In the genomic region with DNA sequence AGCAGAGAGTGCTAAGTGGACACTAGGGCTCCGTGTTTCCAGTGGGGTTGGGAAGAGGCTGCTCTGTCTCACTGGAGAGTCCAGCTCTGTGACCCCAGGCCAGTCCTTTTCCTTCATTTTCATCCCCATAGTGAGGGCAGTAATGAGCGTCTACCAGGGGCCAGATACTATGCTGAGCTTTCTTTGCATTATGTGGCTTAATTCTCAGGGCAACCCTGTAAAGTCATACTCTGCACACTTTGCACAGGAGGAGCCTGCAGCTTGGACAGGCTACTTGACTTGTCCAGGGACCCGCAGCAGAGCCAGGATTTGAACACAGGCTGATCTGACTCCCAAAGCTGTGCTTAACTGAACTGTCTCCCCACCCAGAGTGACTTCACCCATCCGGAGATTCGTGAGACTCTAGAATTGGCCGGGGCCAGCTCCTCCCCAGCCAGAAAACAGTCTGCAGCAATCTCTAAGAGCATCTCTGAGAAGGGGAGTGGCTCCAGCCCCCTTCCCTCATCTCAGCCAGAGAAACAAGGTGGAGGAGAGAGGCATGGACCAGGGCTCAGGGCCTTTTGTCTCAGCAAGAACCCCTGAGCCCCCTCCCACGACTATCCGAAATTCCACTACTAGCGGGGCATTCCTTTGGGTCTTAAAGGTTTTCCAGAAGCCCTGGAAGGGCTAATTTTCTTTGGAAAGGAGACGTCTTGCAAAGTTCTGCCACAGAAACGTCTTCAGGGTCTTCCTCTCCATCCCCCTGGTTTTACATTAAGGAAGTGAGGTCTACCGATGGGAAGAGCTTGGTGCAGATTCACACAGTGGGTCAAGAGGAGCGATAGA, we compare ENCODE assay signal across 9 cellular contexts. TPM values are rescaled to one million over a fixed set of nuclear protein-coding genes. Genes with fewer than 3 reads are reported as not detected.
DNase-seq lines count a peak whose midpoint lies in the region; ATAC-seq lines count a peak whose summit lies in the region.
"Had no signal": no experiment of that assay in that cellular context is flagged by ENCODE, and none has a peak within 500 bp of the region (broad histone marks: within the 10 kb centered on the region; RNA-seq: fewer than 3 reads in every experiment).

No MANE protein-coding gene starts in this region.

- H3K4me1 Mint-ChIP-seq in activated T-cell treated with anti-CD3 and anti-CD28 coated beads, Interleukin-2, amount 50 U/mL, for 72 hours (ENCODE audit: low read depth) = peaks cover 5% of the 10 kb centered on the region
- H3K4me1 Mint-ChIP-seq in stimulated activated effector memory CD8-positive, alpha-beta T cell treated with anti-CD3 and anti-CD28 coated beads, Interleukin-12 subunit alpha, Interleukin-12 subunit beta, amount 100 ng/mL, for 72 hours = peaks cover 45% of the 10 kb centered on the region

- H3K4me3 Mint-ChIP-seq in activated T-cell treated with anti-CD3 and anti-CD28 coated beads, Interleukin-2, amount 50 U/mL, for 72 hours = peak overlapping the region; percentile 14 to 61
- peak overlapping the region; percentile 43 for H3K4me3 Mint-ChIP-seq in stimulated activated effector memory CD8-positive, alpha-beta T cell treated with anti-CD3 and anti-CD28 coated beads, Interleukin-12 subunit alpha, Interleukin-12 subunit beta, amount 100 ng/mL, for 72 hours

- DNase-seq in NCI-H524 (lab: John Stamatoyannopoulos, UW) (peak; percentile 9 to 33), NCI-H524 treated with DMSO at 0.1 percent for 48 hours (lab: John Stamatoyannopoulos, UW) (no peak), NCI-H1092 (lab: John Stamatoyannopoulos, UW) (no peak)
- DNase-seq in activated T-cell treated with anti-CD3 and anti-CD28 coated beads, Interleukin-2, amount 50 U/mL, for 72 hours = no peak
- DNase-seq in stimulated activated effector memory CD8-positive, alpha-beta T cell treated with anti-CD3 and anti-CD28 coated beads, Interleukin-12 subunit alpha, Interleukin-12 subunit beta, amount 100 ng/mL, for 72 hours (ENCODE audit: low spot score in 2 of 2) = no peak

- H3K9me3 ChIP-seq in iPS-18c (ENCODE audit: control insufficient read depth, insufficient read depth, low read length) = no peaks in the 10 kb centered on the region
- H3K9me3 ChIP-seq: pancreas had no signal

- peaks cover 53% of the 10 kb centered on the region for H3K27me3 Mint-ChIP-seq in activated T-cell treated with anti-CD3 and anti-CD28 coated beads, Interleukin-2, amount 50 U/mL, for 72 hours (ENCODE audit: low read depth)

- no peak overlapping the region for H3K27ac Mint-ChIP-seq in activated T-cell treated with anti-CD3 and anti-CD28 coated beads, Interleukin-2, amount 50 U/mL, for 72 hours
- no peak overlapping the region for H3K27ac Mint-ChIP-seq in stimulated activated effector memory CD8-positive, alpha-beta T cell treated with anti-CD3 and anti-CD28 coated beads, Interleukin-12 subunit alpha, Interleukin-12 subunit beta, amount 100 ng/mL, for 72 hours

- ATAC-seq in activated T-cell treated with anti-CD3 and anti-CD28 coated beads, Interleukin-2, amount 50 U/mL, for 72 hours (replicated peaks in 1 of 2) = no peak
- ATAC-seq in stimulated activated effector memory CD8-positive, alpha-beta T cell treated with anti-CD3 and anti-CD28 coated beads, Interleukin-12 subunit alpha, Interleukin-12 subunit beta, amount 100 ng/mL, for 72 hours = peak; percentile 14
- no peak for ATAC-seq in GM21360 (IDR thresholded peaks at IDR 0.05; ENCODE audit: unreplicated experiment)
- no peak for ATAC-seq in HG02798 (IDR thresholded peaks at IDR 0.05; ENCODE audit: poor library complexity, unreplicated experiment)

- H3K9me3 Mint-ChIP-seq in activated T-cell treated with anti-CD3 and anti-CD28 coated beads, Interleukin-2, amount 50 U/mL, for 72 hours = no peaks in the 10 kb centered on the region
- no peaks in the 10 kb centered on the region for H3K9me3 Mint-ChIP-seq in stimulated activated effector memory CD8-positive, alpha-beta T cell treated with anti-CD3 and anti-CD28 coated beads, Interleukin-12 subunit alpha, Interleukin-12 subunit beta, amount 100 ng/mL, for 72 hours

- H3K36me3 Mint-ChIP-seq in activated T-cell treated with anti-CD3 and anti-CD28 coated beads, Interleukin-2, amount 50 U/mL, for 72 hours (ENCODE audit: insufficient read depth in 2 of 2) = peaks cover 0 to 1% of the 10 kb centered on the region in 2 donors
- H3K36me3 Mint-ChIP-seq in stimulated activated effector memory CD8-positive, alpha-beta T cell treated with anti-CD3 and anti-CD28 coated beads, Interleukin-12 subunit alpha, Interleukin-12 subunit beta, amount 100 ng/mL, for 72 hours = no peaks in the 10 kb centered on the region

- H3K4me3 ChIP-seq in iPS-18c (ENCODE audit: insufficient read depth, low read depth, low read length) = peak overlapping the region; percentile 57

RNA-seq across cellular contexts. Expression of a gene that starts 0.9 kb away (rescaled TPM):
- not detected for total RNA-seq in activated T-cell treated with anti-CD3 and anti-CD28 coated beads, Interleukin-2, amount 50 U/mL, for 72 hours

RNA-seq across cellular contexts. Expression of a gene that starts 14.7 kb away (rescaled TPM):
- under 1 TPM in 1 of 2 donors, not detected in 1; 0.36 TPM for total RNA-seq in activated T-cell treated with anti-CD3 and anti-CD28 coated beads, Interleukin-2, amount 50 U/mL, for 72 hours

RNA-seq across cellular contexts. Expression of a gene that starts 29.6 kb away (rescaled TPM):
- 1 to 10 TPM; 1.4 to 2.0 TPM for total RNA-seq in activated T-cell treated with anti-CD3 and anti-CD28 coated beads, Interleukin-2, amount 50 U/mL, for 72 hours

RNA-seq across cellular contexts. Expression of a gene that starts 54.1 kb away (rescaled TPM):
- 10 to 100 TPM; 45.5 to 52.9 TPM for total RNA-seq in activated T-cell treated with anti-CD3 and anti-CD28 coated beads, Interleukin-2, amount 50 U/mL, for 72 hours

RNA-seq across cellular contexts. Expression of a gene that starts 54.4 kb away (rescaled TPM):
- 100 to 1,000 TPM; 341 to 388 TPM for total RNA-seq in activated T-cell treated with anti-CD3 and anti-CD28 coated beads, Interleukin-2, amount 50 U/mL, for 72 hours

Comparison
In these comparisons a context has a peak if more than half of its experiments do, and no peak if none do; other contexts are left out.
1. DNase-seq: peak in NCI-H524 (2 of 2); none in NCI-H524 treated with DMSO at 0.1 percent for 48 hours (single experiment), activated T-cell treated with anti-CD3 and anti-CD28 coated beads, Interleukin-2, amount 50 U/mL, for 72 hours (0 of 2), stimulated activated effector memory CD8-positive, alpha-beta T cell treated with anti-CD3 and anti-CD28 coated beads, Interleukin-12 subunit alpha, Interleukin-12 subunit beta, amount 100 ng/mL, for 72 hours (0 of 2) and NCI-H1092 (single experiment).